In genomic region chr14:37599527-37600368, GRCh38 we compare ENCODE assay signal across 9 cellular contexts. TPM values are rescaled to one million over a fixed set of nuclear protein-coding genes. Genes with fewer than 3 reads are reported as not detected.
DNase-seq lines count a peak whose midpoint lies in the region; ATAC-seq, FAIRE-seq and TF ChIP-seq lines count a peak whose summit lies in the region.
"Had no signal": no experiment of that assay in that cellular context is flagged by ENCODE, and none has a peak within 500 bp of the region (broad histone marks: within the 10 kb centered on the region; RNA-seq: fewer than 3 reads in every experiment).

No MANE protein-coding gene starts in this region.

- H3K9me3 ChIP-seq in cardiac muscle cell (ENCODE audit: low read depth) (no peaks in the 10 kb centered on the region), HepG2 (ENCODE audit: low read length) (no peaks in the 10 kb centered on the region), upper lobe of right lung (no peaks in the 10 kb centered on the region)

- CTCF ChIA-PET in HepG2 (lab: Yijun Ruan, JAX; ENCODE audit: low intra/inter-chr PET ratio, low total read pairs) = no interaction called here

- in situ Hi-C loops in HepG2 (cut with HindIII; ENCODE audit: extremely low pct_ligation_motif_present, low pct_unique_long_range_greater_than_20kb) = loop anchor here (5.0 kb wide), 1 partner anchor 273 kb away; no protein-coding TSS in a partner anchor

- DNase-seq in cardiac muscle cell (ENCODE audit: low read depth in 1 of 2, low spot score in 1 of 2) = no peak
- no peak for DNase-seq in Right ventricle myocardium superior
- DNase-seq in RPMI7951 (ENCODE audit: low read depth) = peak; percentile 12
- no peak for DNase-seq in HepG2 (ENCODE audit: low spot score)
- peak; percentile 69 for DNase-seq in upper lobe of right lung
- no peak for DNase-seq in SKM-1 treated with dmso at 0.1 percent for 144 hours (lab: John Stamatoyannopoulos, UW; ENCODE audit: unreplicated experiment)
- DNase-seq in activated effector memory CD4-positive, alpha-beta T cell treated with Interleukin-2 at 50 U/mL for 16 hours = no peak

- no peak for TF ChIP-seq EP300 in HepG2 (IDR thresholded peaks at IDR 0.05; ENCODE audit: low read depth in 2 of 2, low read length in 2 of 2)
- TF ChIP-seq EP300 in HepG2 (CRISPR knock-in tag; IDR thresholded peaks at IDR 0.05; ENCODE audit: borderline replicate concordance) = no peak

- no peak for TF ChIP-seq RAD21 in HepG2 (CRISPR knock-in tag; IDR thresholded peaks at IDR 0.05)

- intact Hi-C loops in Right ventricle myocardium superior (cut with DNase I) = no loop called here
- intact Hi-C loops in HepG2 (cut with micrococcal nuclease; ENCODE audit: unreplicated experiment) = no loop called here
- intact Hi-C loops in upper lobe of right lung (cut with DNase I) = no loop called here

- peaks cover 38% of the 10 kb centered on the region for H3K79me2 ChIP-seq in HepG2 (ENCODE audit: insufficient read depth, low read length)

- no peak overlapping the region for H3K4me2 ChIP-seq in HepG2 (ENCODE audit: low read depth, low read length)

- no peak for ATAC-seq in Right ventricle myocardium superior (ENCODE audit: poor library complexity)
- ATAC-seq in HepG2 = no peak
- ATAC-seq in upper lobe of right lung = no peak
- no peak for ATAC-seq in GM19395 (IDR thresholded peaks at IDR 0.05; ENCODE audit: unreplicated experiment)

- POLR2A ChIA-PET in HepG2 (lab: Yijun Ruan, JAX) = interaction anchor here (1.8 kb wide), 1 partner anchor 265 kb away, joined by 7 read pairs; no protein-coding TSS in a partner anchor

- H3K27me3 ChIP-seq in cardiac muscle cell (peaks cover 99% of the 10 kb centered on the region), HepG2 (ENCODE audit: control insufficient read depth in 1 of 2, insufficient read depth in 2 of 2, low read length in 2 of 2) (no peaks in the 10 kb centered on the region; a peak in 1 of 5 replicates), upper lobe of right lung (peaks cover 82% of the 10 kb centered on the region)

- H3K27ac ChIP-seq in cardiac muscle cell (no peak overlapping the region), HepG2 (ENCODE audit: extremely low read length, insufficient read depth, low read length) (no peak overlapping the region), upper lobe of right lung (peak overlapping the region; percentile 86)

- no peak overlapping the region for H2AFZ ChIP-seq in HepG2 (ENCODE audit: low read length)

- 0 out of 4 replicates have a peak, but pooled peaks of 1 of the 2 experiments have one; percentile 24 for TF ChIP-seq POLR2A in HepG2 (IDR thresholded peaks at IDR 0.05; ENCODE audit: insufficient read depth in 1 of 2, low read depth in 2 of 2, low read length in 2 of 2)

- TF ChIP-seq CTCF in cardiac muscle cell (IDR thresholded peaks at IDR 0.05; ENCODE audit: low read depth, low read length) (no peak), HepG2 (CRISPR knock-in tag; IDR thresholded peaks at IDR 0.05) (no peak), upper lobe of right lung (IDR thresholded peaks at IDR 0.05) (no peak)

- no peak for FAIRE-seq in HepG2 (lab: Jason Lieb, UNC)

- H3K4me1 ChIP-seq in cardiac muscle cell (ENCODE audit: low read depth) = peaks cover 9% of the 10 kb centered on the region
- peaks cover 61% of the 10 kb centered on the region for H3K4me1 ChIP-seq in HepG2 (ENCODE audit: insufficient read depth, low read length)
- peaks cover 12% of the 10 kb centered on the region for H3K4me1 ChIP-seq in upper lobe of right lung

- H4K20me1 ChIP-seq in HepG2 (ENCODE audit: insufficient read depth, low read length) = no peaks in the 10 kb centered on the region

- H3K36me3 ChIP-seq in cardiac muscle cell (no peaks in the 10 kb centered on the region), HepG2 (replicated peaks in 1 of 2; ENCODE audit: control insufficient read depth in 1 of 2, insufficient read depth in 2 of 2, low read length in 2 of 2) (peaks cover 0 to 5% of the 10 kb centered on the region in 2 experiments; a peak in 3 of 5 replicates), upper lobe of right lung (no peaks in the 10 kb centered on the region)

- 97% methylated on average over 57 of the region's 57 CpGs for WGBS in HepG2 (ENCODE audit: low lambda C conversion rate)

- BruUV-seq in HepG2 (replicated peaks; lab: Mats Ljungman, UMichigan) = no TSS peak

- H3K4me3 ChIP-seq in cardiac muscle cell (peak overlapping the region; percentile 16), HepG2 (replicated peaks in 1 of 3; ENCODE audit: insufficient read depth in 1 of 3, low read depth in 2 of 3, low read length in 3 of 3) (no peak overlapping the region), upper lobe of right lung (peak overlapping the region; percentile 46)

- H3K9ac ChIP-seq in HepG2 (ENCODE audit: insufficient read depth, low read depth, low read length) = no peak overlapping the region

TF ChIP-seq in HepG2, 621 proteins besides CTCF, POLR2A, EP300 and RAD21 (continues in another document):
- TF ChIP-seq BHLHE40 (IDR thresholded peaks at IDR 0.05; ENCODE audit: low read length) (no peak), BCL3 (CRISPR knock-in tag; IDR thresholded peaks at IDR 0.05) (no peak), ZNF225 (CRISPR knock-in tag; IDR thresholded peaks at IDR 0.05) (no peak), IKZF1 (IDR thresholded peaks at IDR 0.05) (no peak), KLF16 (CRISPR knock-in tag; IDR thresholded peaks at IDR 0.05) (no peak), PHF21A (CRISPR knock-in tag; IDR thresholded peaks at IDR 0.05) (no peak)

RNA-seq across cellular contexts. Expression of gene TTC6, which starts 4.3 kb away (rescaled TPM):
- total RNA-seq in cardiac muscle cell (not detected in 2 replicates), Right ventricle myocardium superior (not detected), HepG2 (2016; rRNA removed; fragmentation: Illumina TruSeq; extraction: Trizol) (13.2 and 27.4 TPM in 2 replicates), upper lobe of right lung (7.9 TPM)
- polyA plus RNA-seq in cardiac muscle cell (not detected in 2 replicates), HepG2 (2011; rRNA removed) (8.6 and 9.3 TPM in 2 replicates)
- total RNA-seq in RPMI7951 (2014; rRNA removed; shearing (Covaris generic)) = 0.10 TPM in 1 of 2 replicates, not detected in the other
- 21.5 and 24.0 TPM in 2 replicates for total RNA-seq in HepG2 (2016; cell fraction: cytosol; rRNA removed; fragmentation: Illumina TruSeq; extraction: Trizol; ENCODE audit: low read depth)
- 11.2 and 26.5 TPM in 2 replicates for total RNA-seq in HepG2 (2016; cell fraction: insoluble cytoplasmic fraction; rRNA removed; fragmentation: Illumina TruSeq; extraction: Trizol)
- total RNA-seq in HepG2 (2016; cell fraction: membrane; rRNA removed; fragmentation: Illumina TruSeq; extraction: Trizol) = 16.2 and 16.4 TPM in 2 replicates
- total RNA-seq in HepG2 (2016; cell fraction: nucleus; rRNA removed; fragmentation: Illumina TruSeq; extraction: Trizol) = 87.8 and 88.1 TPM in 2 replicates
- 2.6 and 3.9 TPM in 2 replicates for polyA plus RNA-seq in HepG2 (2011; cell fraction: cytosol; rRNA removed)
- polyA plus RNA-seq in HepG2 (2011; cell fraction: nucleus; rRNA removed) = 28.3 and 28.6 TPM in 2 replicates
- polyA plus RNA-seq in HepG2 (2012) = 7.9 and 8.5 TPM in 2 replicates
- 3.5 and 4.5 TPM in 2 replicates for polyA plus RNA-seq in HepG2 (2016; cell fraction: cytosol; fragmentation: Illumina TruSeq; extraction: Trizol; ENCODE audit: low read depth)
- 5.4 and 8.4 TPM in 2 replicates for polyA plus RNA-seq in HepG2 (2016; cell fraction: insoluble cytoplasmic fraction; fragmentation: Illumina TruSeq; extraction: Trizol; ENCODE audit: low read depth)
- polyA plus RNA-seq in HepG2 (2016; cell fraction: membrane; fragmentation: Illumina TruSeq; extraction: Trizol; ENCODE audit: low read depth) = 4.9 and 5.2 TPM in 2 replicates
- polyA plus RNA-seq in HepG2 (2016; cell fraction: nucleus; fragmentation: Illumina TruSeq; extraction: Trizol; ENCODE audit: insufficient read depth, low read depth) = 52.2 and 52.8 TPM in 2 replicates
- 0.61 and 8.5 TPM in 2 replicates for polyA minus RNA-seq in HepG2 (2011; rRNA and poly(A)+ RNA removed; ENCODE audit: low replicate concordance)
- 4.9 and 5.1 TPM in 2 replicates for polyA minus RNA-seq in HepG2 (2011; cell fraction: cytosol; rRNA and poly(A)+ RNA removed)
- 136 TPM in 2 replicates for polyA minus RNA-seq in HepG2 (2011; cell fraction: nucleus; rRNA and poly(A)+ RNA removed)
- polyA plus RNA-seq: BJ had no signal

RNA-seq across cellular contexts. Expression of gene FOXA1, which starts 4.7 kb away (rescaled TPM):
- total RNA-seq in cardiac muscle cell = not detected in 2 replicates
- 0.06 TPM in 1 of 2 replicates, not detected in the other for polyA plus RNA-seq in cardiac muscle cell
- total RNA-seq in Right ventricle myocardium superior = not detected
- total RNA-seq in RPMI7951 (2014; rRNA removed; shearing (Covaris generic)) = not detected in 2 replicates
- total RNA-seq in HepG2 (2016; rRNA removed; fragmentation: Illumina TruSeq; extraction: Trizol) = 58.1 and 58.6 TPM in 2 replicates
- total RNA-seq in HepG2 (2016; cell fraction: cytosol; rRNA removed; fragmentation: Illumina TruSeq; extraction: Trizol; ENCODE audit: low read depth) = 14.5 and 16.1 TPM in 2 replicates
- total RNA-seq in HepG2 (2016; cell fraction: insoluble cytoplasmic fraction; rRNA removed; fragmentation: Illumina TruSeq; extraction: Trizol) = 51.7 and 53.7 TPM in 2 replicates
- total RNA-seq in HepG2 (2016; cell fraction: membrane; rRNA removed; fragmentation: Illumina TruSeq; extraction: Trizol) = 58.2 and 61.8 TPM in 2 replicates
- total RNA-seq in HepG2 (2016; cell fraction: nucleus; rRNA removed; fragmentation: Illumina TruSeq; extraction: Trizol) = 59.1 and 60.1 TPM in 2 replicates
- 43.4 and 47.6 TPM in 2 replicates for polyA plus RNA-seq in HepG2 (2011; rRNA removed)
- polyA plus RNA-seq in HepG2 (2011; cell fraction: cytosol; rRNA removed) = 41.8 and 44.7 TPM in 2 replicates
- polyA plus RNA-seq in HepG2 (2011; cell fraction: nucleus; rRNA removed) = 54.5 and 66.1 TPM in 2 replicates
- 32.0 and 32.4 TPM in 2 replicates for polyA plus RNA-seq in HepG2 (2012)
- 9.3 and 9.9 TPM in 2 replicates for polyA plus RNA-seq in HepG2 (2016; cell fraction: cytosol; fragmentation: Illumina TruSeq; extraction: Trizol; ENCODE audit: low read depth)
- 93.1 and 102 TPM in 2 replicates for polyA plus RNA-seq in HepG2 (2016; cell fraction: insoluble cytoplasmic fraction; fragmentation: Illumina TruSeq; extraction: Trizol; ENCODE audit: low read depth)
- polyA plus RNA-seq in HepG2 (2016; cell fraction: membrane; fragmentation: Illumina TruSeq; extraction: Trizol; ENCODE audit: low read depth) = 37.3 and 39.0 TPM in 2 replicates
- polyA plus RNA-seq in HepG2 (2016; cell fraction: nucleus; fragmentation: Illumina TruSeq; extraction: Trizol; ENCODE audit: insufficient read depth, low read depth) = 98.8 and 112 TPM in 2 replicates
- 4.0 and 60.9 TPM in 2 replicates for polyA minus RNA-seq in HepG2 (2011; rRNA and poly(A)+ RNA removed; ENCODE audit: low replicate concordance)
- polyA minus RNA-seq in HepG2 (2011; cell fraction: cytosol; rRNA and poly(A)+ RNA removed) = 54.0 and 57.6 TPM in 2 replicates
- polyA minus RNA-seq in HepG2 (2011; cell fraction: nucleus; rRNA and poly(A)+ RNA removed) = 76.0 and 85.0 TPM in 2 replicates
- total RNA-seq in upper lobe of right lung = 20.6 TPM

Comparison
In these comparisons a context has a peak if more than half of its experiments do, and no peak if none do; other contexts are left out.
1. DNase-seq: peak in RPMI7951 (single experiment) and upper lobe of right lung (single experiment); none in cardiac muscle cell (0 of 2), Right ventricle myocardium superior (single experiment), HepG2 (single experiment), SKM-1 treated with dmso at 0.1 percent for 144 hours (single experiment) and activated effector memory CD4-positive, alpha-beta T cell treated with Interleukin-2 at 50 U/mL for 16 hours (single experiment).
2. H3K4me3 ChIP-seq: peak in cardiac muscle cell (single experiment) and upper lobe of right lung (single experiment); none in HepG2 (0 of 3).
3. RNA of gene FOXA1, which starts 4.7 kb away (total RNA-seq): 14.5 to 61.8 TPM in HepG2 and 20.6 TPM in upper lobe of right lung (single experiment); not detected in cardiac muscle cell, not detected in Right ventricle myocardium superior (single experiment) and not detected in RPMI7951; every median in the first group is over 10 times any median in the second.